ENCODE assay signal across 14 cellular contexts in the genomic region with DNA sequence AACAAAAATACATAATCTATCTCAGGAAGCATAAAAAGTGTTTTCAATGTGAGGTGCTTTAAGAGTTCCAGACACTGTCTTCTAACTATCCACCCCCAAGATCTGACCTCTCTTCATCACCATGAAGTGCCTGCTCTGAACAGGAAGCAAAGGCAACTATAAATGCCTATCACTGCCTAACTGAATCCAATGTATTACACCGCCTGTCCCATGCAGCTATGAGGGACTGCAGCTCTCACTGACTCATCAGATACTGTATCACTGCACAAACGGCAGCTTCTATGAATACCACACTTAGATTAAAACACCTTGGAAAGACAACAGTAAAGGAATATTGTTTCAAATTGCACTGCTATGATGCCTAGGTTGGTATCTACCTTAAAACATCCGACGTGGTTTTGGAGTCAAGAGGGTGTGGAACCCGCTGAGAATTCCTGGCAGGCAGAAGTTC.
A peak's percentile ranks its signal among the peaks of the same experiment; 100 is the strongest.
DNase-seq lines count a peak whose midpoint lies in the region; ATAC-seq and TF ChIP-seq lines count a peak whose summit lies in the region.
"Had no signal": no experiment of that assay in that cellular context is flagged by ENCODE, and none has a peak within 500 bp of the region (broad histone marks: within the 10 kb centered on the region; RNA-seq: fewer than 3 reads in every experiment).

No MANE protein-coding gene starts in this region.

- H3K4me3 ChIP-seq in PC-3 (ENCODE audit: low read length) = no peak overlapping the region
- no peak overlapping the region for H3K4me3 ChIP-seq in body of pancreas

- intact Hi-C loops in PC-3 (cut with micrococcal nuclease) (no loop called here), body of pancreas (cut with DNase I) (no loop called here)

- CTCF ChIA-PET in PC-3 (lab: Charles Lee) = interaction anchor here (0.6 to 1.0 kb wide), 2 partner anchors 300 to 1983 kb away, joined by 3 read pairs; no protein-coding TSS in a partner anchor

- no peak for TF ChIP-seq POLR2A in body of pancreas (IDR thresholded peaks at IDR 0.05)

- no peaks in the 10 kb centered on the region for H3K79me2 ChIP-seq in PC-3 (ENCODE audit: low read length)

- no peaks in the 10 kb centered on the region for H3K9me3 Mint-ChIP-seq in T-helper 2 cell treated with Interferon-gamma antibody and Interleukin-4, amounts not matched to agents 5 μg/mL and 100 μg/mL, for 36 hours
- H3K9me3 Mint-ChIP-seq in endothelial cell (ENCODE audit: unreplicated experiment) (no peaks in the 10 kb centered on the region), osteocyte (ENCODE audit: unreplicated experiment) (no peaks in the 10 kb centered on the region)

- no peak overlapping the region for H3K27ac ChIP-seq in PC-3 (ENCODE audit: low read length)
- no peak overlapping the region for H3K27ac ChIP-seq in body of pancreas

- H3K27ac Mint-ChIP-seq in T-helper 2 cell treated with Interferon-gamma antibody and Interleukin-4, amounts not matched to agents 5 μg/mL and 100 μg/mL, for 36 hours = peak overlapping the region; percentile 5
- H3K27ac Mint-ChIP-seq in endothelial cell (ENCODE audit: unreplicated experiment) = no peak overlapping the region
- peak overlapping the region; percentile 76 for H3K27ac Mint-ChIP-seq in osteocyte (ENCODE audit: unreplicated experiment)

- POLR2A ChIA-PET in PC-3 (lab: Charles Lee; ENCODE audit: unreplicated experiment) = no interaction called here

- no peak for TF ChIP-seq CTCF in PC-3 (conservative IDR thresholded peaks at IDR 0.05; ENCODE audit: low read depth, low read length)
- no peak for TF ChIP-seq CTCF in endothelial cell (IDR thresholded peaks at IDR 0.05; ENCODE audit: unreplicated experiment)
- no peak for TF ChIP-seq CTCF in osteocyte (IDR thresholded peaks at IDR 0.05)
- TF ChIP-seq CTCF in body of pancreas (IDR thresholded peaks at IDR 0.05) = no peak

- BruUV-seq in PC-3 (replicated peaks; lab: Mats Ljungman, UMichigan) = no TSS peak

- H3K27me3 ChIP-seq in PC-3 (ENCODE audit: low read length) (no peaks in the 10 kb centered on the region), body of pancreas (no peaks in the 10 kb centered on the region)

- H3K9me3 ChIP-seq in PC-3 (ENCODE audit: low read length) (no peaks in the 10 kb centered on the region), body of pancreas (no peaks in the 10 kb centered on the region)

- no peaks in the 10 kb centered on the region for H3K27me3 Mint-ChIP-seq in T-helper 2 cell treated with Interferon-gamma antibody and Interleukin-4, amounts not matched to agents 5 μg/mL and 100 μg/mL, for 36 hours (ENCODE audit: low read depth)
- H3K27me3 Mint-ChIP-seq in endothelial cell (ENCODE audit: unreplicated experiment) (peaks cover 4% of the 10 kb centered on the region), osteocyte (ENCODE audit: unreplicated experiment) (no peaks in the 10 kb centered on the region)

- H3K4me2 ChIP-seq in PC-3 (ENCODE audit: low read length) = no peak overlapping the region

- H3F3A ChIP-seq in PC-3 (ENCODE audit: low read length, unreplicated experiment) = no peaks in the 10 kb centered on the region

- H3K9ac ChIP-seq in PC-3 (ENCODE audit: low read length) = no peak overlapping the region

- H4K20me1 ChIP-seq in PC-3 (ENCODE audit: low read length) = no peaks in the 10 kb centered on the region

- no peak overlapping the region for H2AFZ ChIP-seq in PC-3 (ENCODE audit: low read length)

- H3K36me3 ChIP-seq in PC-3 (ENCODE audit: low read depth, low read length) (peaks cover 42% of the 10 kb centered on the region), body of pancreas (replicated peaks in 1 of 2; ENCODE audit: insufficient read depth in 1 of 2, low read depth in 2 of 2) (peaks cover 10 to 32% of the 10 kb centered on the region in 2 donors)

- 0 out of 2 replicates have a peak, but pooled peaks cover 5% of the 10 kb centered on the region for H3K4me1 ChIP-seq in PC-3 (ENCODE audit: insufficient read depth, low read length)
- H3K4me1 ChIP-seq in body of pancreas = no peaks in the 10 kb centered on the region

- ATAC-seq in PC-3 (peak; percentile 89), body of pancreas (no peak)
- ATAC-seq: left lobe of liver, Right ventricle myocardium inferior had no signal

- H3K36me3 Mint-ChIP-seq in T-helper 2 cell treated with Interferon-gamma antibody and Interleukin-4, amounts not matched to agents 5 μg/mL and 100 μg/mL, for 36 hours (ENCODE audit: low read depth) = peaks cover 58% of the 10 kb centered on the region
- H3K36me3 Mint-ChIP-seq in endothelial cell (ENCODE audit: low read depth, unreplicated experiment) = peaks cover 14% of the 10 kb centered on the region
- peaks cover 60% of the 10 kb centered on the region for H3K36me3 Mint-ChIP-seq in osteocyte (ENCODE audit: unreplicated experiment)

- no peaks in the 10 kb centered on the region for H3K9me2 ChIP-seq in PC-3 (replicated peaks; ENCODE audit: low read length)

- H3K4me3 Mint-ChIP-seq in T-helper 2 cell treated with Interferon-gamma antibody and Interleukin-4, amounts not matched to agents 5 μg/mL and 100 μg/mL, for 36 hours = no peak overlapping the region
- H3K4me3 Mint-ChIP-seq in endothelial cell (ENCODE audit: unreplicated experiment) (peak overlapping the region; percentile 6), osteocyte (ENCODE audit: unreplicated experiment) (no peak overlapping the region)

- 84 to 86% methylated on average over 5 of the region's 5 CpGs for WGBS in body of pancreas, 2 donors

- H3K4me1 Mint-ChIP-seq in T-helper 2 cell treated with Interferon-gamma antibody and Interleukin-4, amounts not matched to agents 5 μg/mL and 100 μg/mL, for 36 hours (ENCODE audit: low read depth) = peaks cover 48% of the 10 kb centered on the region
- H3K4me1 Mint-ChIP-seq in endothelial cell (ENCODE audit: unreplicated experiment) = peaks cover 6% of the 10 kb centered on the region
- peaks cover 31% of the 10 kb centered on the region for H3K4me1 Mint-ChIP-seq in osteocyte (ENCODE audit: unreplicated experiment)

- DNase-seq in T-helper 2 cell treated with Interferon-gamma antibody and Interleukin-4, amounts not matched to agents 5 μg/mL and 100 μg/mL, for 36 hours (ENCODE audit: low spot score) = no peak
- no peak for DNase-seq in T-helper 2 cell
- DNase-seq in PC-3 = peak; percentile 40
- DNase-seq in endothelial cell (ENCODE audit: low spot score) = no peak
- no peak for DNase-seq in osteocyte (ENCODE audit: extremely low spot score, unreplicated experiment)
- DNase-seq in activated effector memory CD4-positive, alpha-beta T cell treated with anti-CD3 and anti-CD28 coated beads, Interleukin-2, amount 50 U/mL, for 16 hours = no peak
- no peak for DNase-seq in NCI-H1694 (lab: John Stamatoyannopoulos, UW)
- DNase-seq in body of pancreas = no peak
- DNase-seq: 8988T, NCI-H1048, NCI-H510A, occipital lobe had no signal
